Comparison of ENCODE assay signal across 8 cellular contexts in the genomic region with DNA sequence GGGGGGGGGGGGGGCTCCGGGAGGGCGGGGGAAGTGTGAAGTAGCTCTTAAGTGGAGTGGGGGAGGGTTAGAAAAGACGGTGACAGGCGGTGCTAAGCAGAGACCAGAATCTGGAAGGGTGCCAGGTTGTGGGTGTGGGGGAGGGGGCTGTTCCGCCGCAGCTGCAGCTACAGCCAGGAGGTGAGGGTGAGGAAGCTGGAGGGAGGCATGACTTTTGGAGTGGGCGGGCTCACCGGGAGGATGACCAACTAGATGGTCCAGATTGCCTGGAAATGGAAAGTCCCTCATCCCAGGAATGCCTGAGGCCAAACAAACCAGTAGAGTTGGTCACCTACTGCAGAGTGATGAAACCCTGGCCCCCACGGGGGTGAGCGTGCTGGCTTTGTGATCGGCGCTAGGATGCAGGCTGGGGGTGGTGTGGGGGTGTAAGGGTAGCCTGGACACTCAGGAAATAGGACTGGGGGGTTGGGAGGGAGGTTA.
A peak's percentile ranks its signal among the peaks of the same experiment; 100 is the strongest.
DNase-seq lines count a peak whose midpoint lies in the region; ATAC-seq, FAIRE-seq and TF ChIP-seq lines count a peak whose summit lies in the region.

No MANE protein-coding gene starts in this region.

- peaks cover 5% of the 10 kb centered on the region for H3K27me3 ChIP-seq in ectodermal cell (ENCODE audit: control insufficient read depth, insufficient read depth, low read length, poor library complexity, severe bottlenecking)
- no peaks in the 10 kb centered on the region for H3K27me3 ChIP-seq in thyroid gland

- intact Hi-C loops in thyroid gland (cut with DNase I): no loop called here

- H3K27ac ChIP-seq in ectodermal cell (ENCODE audit: insufficient read depth, low read depth, low read length, poor library complexity, severe bottlenecking) (peak overlapping the region; percentile 61), thyroid gland (no peak overlapping the region)

- H3K36me3 Mint-ChIP-seq in naive thymus-derived CD8-positive, alpha-beta T cell: peaks cover 0 to 4% (median 0%) of the 10 kb centered on the region in 3 donors

- H3K4me1 ChIP-seq in ectodermal cell (ENCODE audit: control insufficient read depth, insufficient read depth, low read length) (peaks cover 36% of the 10 kb centered on the region), thyroid gland (peaks cover 4 to 10% of the 10 kb centered on the region in 2 donors)

- peaks cover 9 to 22% (median 18%) of the 10 kb centered on the region in 4 donors for H3K4me1 Mint-ChIP-seq in naive thymus-derived CD8-positive, alpha-beta T cell

- 4 to 5% methylated on average over 12 of the region's 12 CpGs for WGBS in ectodermal cell, 2 experiments
- 0 to 3% methylated on average over 11 to 12 of the region's 12 CpGs for WGBS in thyroid gland, 2 donors

- peaks cover 0 to 3% (median 0%) of the 10 kb centered on the region in 9 donors for H3K9me3 Mint-ChIP-seq in naive thymus-derived CD8-positive, alpha-beta T cell

- H3K4me3 Mint-ChIP-seq in naive thymus-derived CD8-positive, alpha-beta T cell: peak overlapping the region; percentile 71 to 93 (median 82)

- ATAC-seq in HG03432 (IDR thresholded peaks at IDR 0.05; ENCODE audit: unreplicated experiment) (peak; percentile 82), HG03095 (IDR thresholded peaks at IDR 0.05; ENCODE audit: unreplicated experiment) (no peak)
- peak; percentile 82 to 84 for ATAC-seq in naive thymus-derived CD8-positive, alpha-beta T cell

- H3K27me3 Mint-ChIP-seq in naive thymus-derived CD8-positive, alpha-beta T cell: peaks cover 0 to 10% (median under 1%) of the 10 kb centered on the region in 5 donors

- FAIRE-seq in GM12892 (lab: Jason Lieb, UNC): peak; percentile 90

- no peaks in the 10 kb centered on the region for H3K36me3 ChIP-seq in ectodermal cell (ENCODE audit: control insufficient read depth, insufficient read depth, low read length)
- H3K36me3 ChIP-seq in thyroid gland: no peaks in the 10 kb centered on the region

- peak overlapping the region in 8 of 10 donors; percentile 22 to 94 (median 72) for H3K27ac Mint-ChIP-seq in naive thymus-derived CD8-positive, alpha-beta T cell

- H3K4me3 ChIP-seq in ectodermal cell (ENCODE audit: insufficient read depth, low read depth, low read length): peak overlapping the region; percentile 16
- no peak overlapping the region for H3K4me3 ChIP-seq in thyroid gland (replicated peaks in 1 of 3)

- POLR2A ChIA-PET in naive thymus-derived CD8-positive, alpha-beta T cell (lab: Charles Lee): no interaction called here

- DNase-seq in GM12892 (ENCODE audit: insufficient read length): no peak
- peak; percentile 98 for DNase-seq in NCI-H748 (lab: John Stamatoyannopoulos, UW; ENCODE audit: unreplicated experiment)
- DNase-seq in activated CD4-positive, alpha-beta T cell treated with anti-CD3 and anti-CD28 coated beads, Interleukin-2, amount 50 U/mL, for 1 hour: peak; percentile 40
- DNase-seq in naive thymus-derived CD8-positive, alpha-beta T cell: peak; percentile 26 to 85 (median 68)
- DNase-seq in thyroid gland: peak; percentile 57 to 72

- no peak for TF ChIP-seq POLR2A in GM12892 (IDR thresholded peaks at IDR 0.05; ENCODE audit: low read depth, low read length)
- TF ChIP-seq POLR2A in thyroid gland (IDR thresholded peaks at IDR 0.05): no peak

- TF ChIP-seq CTCF in thyroid gland (IDR thresholded peaks at IDR 0.05): no peak

- H3K9me3 ChIP-seq in ectodermal cell (ENCODE audit: control insufficient read depth, low read length) (no peaks in the 10 kb centered on the region), thyroid gland (no peaks in the 10 kb centered on the region)
